ENCODE assay signal across 23 cellular contexts in the genomic region with DNA sequence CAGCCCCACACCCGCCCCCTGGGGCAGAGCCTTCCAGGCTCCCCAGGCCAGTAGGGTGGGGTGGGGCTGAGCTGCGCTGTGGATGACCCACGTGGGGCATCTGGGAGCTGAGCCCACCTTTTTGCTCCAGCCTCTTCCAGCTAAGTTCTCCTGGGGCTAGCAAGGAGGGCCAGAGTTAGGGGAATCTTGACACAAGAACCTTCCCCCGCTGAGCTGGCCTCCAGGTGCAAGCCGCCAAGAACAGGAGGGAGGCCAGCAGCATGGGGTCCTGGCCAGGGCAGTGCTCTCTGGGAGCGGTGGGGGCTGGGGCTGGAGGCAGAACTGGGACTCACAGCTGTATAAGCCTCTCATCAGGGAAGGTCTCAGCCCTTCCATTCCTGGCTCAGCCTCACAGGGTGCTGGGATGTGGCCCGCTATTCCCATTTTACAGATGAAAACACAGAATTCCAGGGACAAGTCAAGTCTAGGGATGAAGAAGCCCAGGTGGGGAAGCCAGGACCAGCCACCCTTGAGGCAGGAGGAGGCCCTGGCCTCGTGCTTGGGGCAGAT. TPM values are rescaled to one million over a fixed set of nuclear protein-coding genes. Genes with fewer than 3 reads are reported as not detected.
DNase-seq lines count a peak whose midpoint lies in the region; ATAC-seq lines count a peak whose summit lies in the region.
"Had no signal": no experiment of that assay in that cellular context is flagged by ENCODE, and none has a peak within 500 bp of the region (broad histone marks: within the 10 kb centered on the region; RNA-seq: fewer than 3 reads in every experiment).

No MANE protein-coding gene starts in this region.

- CTCF ChIA-PET in activated CD4-positive, alpha-beta memory T cell treated with anti-CD3 and anti-CD28 coated beads, Interleukin-2, amount 10 ng/mL, durations not matched to agents 7 days and 5 days (lab: Charles Lee): no interaction called here

- no peaks in the 10 kb centered on the region for H3K36me3 ChIP-seq in MG63
- H3K36me3 ChIP-seq: adrenal gland, Peyer's patch had no signal

- H3K27me3 Mint-ChIP-seq in activated CD4-positive, alpha-beta memory T cell treated with anti-CD3 and anti-CD28 coated beads, Interleukin-2, amount 10 ng/mL, durations not matched to agents 7 days and 5 days: peaks cover 8% of the 10 kb centered on the region

- no peak overlapping the region for H3K4me3 ChIP-seq in MG63
- H3K4me3 ChIP-seq: adrenal gland, K562, Peyer's patch had no signal

- ATAC-seq in Right ventricle myocardium superior (ENCODE audit: poor library complexity): peak; percentile 50
- ATAC-seq: activated CD4-positive, CD25-positive, alpha-beta regulatory T cell treated with anti-CD3 and anti-CD28 coated beads, Interleukin-2, amount 50 U/mL, for 24 hours; activated T-helper 17 cell treated with anti-CD3 and anti-CD28 coated beads, Interleukin-2, amount 50 U/mL, for 72 hours had no signal

- no peaks in the 10 kb centered on the region for H3K27me3 ChIP-seq in MG63
- H3K27me3 ChIP-seq: adrenal gland, Peyer's patch had no signal

- H3K9me3 Mint-ChIP-seq in activated CD4-positive, alpha-beta memory T cell treated with anti-CD3 and anti-CD28 coated beads, Interleukin-2, amount 10 ng/mL, durations not matched to agents 7 days and 5 days: no peaks in the 10 kb centered on the region
- H3K9me3 Mint-ChIP-seq: activated T-helper 17 cell treated with anti-CD3 and anti-CD28 coated beads, Interleukin-2, amount 50 U/mL, for 72 hours had no signal

- POLR2A ChIA-PET in activated CD4-positive, alpha-beta memory T cell treated with anti-CD3 and anti-CD28 coated beads, Interleukin-2, amount 10 ng/mL, durations not matched to agents 7 days and 5 days (lab: Charles Lee): no interaction called here

- DNase-seq in A172 (ENCODE audit: low spot score) (peak; percentile 54), NCI-H226 (peak; percentile 17), Right ventricle myocardium superior (peak; percentile 61), midbrain (lab: John Stamatoyannopoulos, UW) (peak; percentile 13), MG63 (no peak), iPS-NIHi11 (ENCODE audit: low spot score) (no peak), NCI-H1092 (lab: John Stamatoyannopoulos, UW) (no peak)
- no peak for DNase-seq in activated CD4-positive, alpha-beta memory T cell treated with anti-CD3 and anti-CD28 coated beads, Interleukin-2, amount 10 ng/mL, durations not matched to agents 7 days and 5 days
- DNase-seq: activated CD8-positive, alpha-beta memory T cell treated with anti-CD3 and anti-CD28 coated beads for 24 hours; CD4-positive, alpha-beta memory T cell; dermis blood vessel endothelial cell; foreskin melanocyte; NCI-H1930; NK-92 treated with Interleukin-12 subunit alpha and Interleukin-12 subunit beta, amount 100 ng/mL, for 24 hours; occipital lobe; Peyer's patch; stimulated activated CD4-positive, alpha-beta T cell treated with anti-CD3 and anti-CD28 coated beads, Interleukin-4, amount 100 ng/mL, for 1 hour; stimulated activated naive CD8-positive, alpha-beta T cell treated with anti-CD3 and anti-CD28 coated beads, Interleukin-15, amount 100 ng/mL, for 72 hours; T-helper 9 cell had no signal

- no peaks in the 10 kb centered on the region for H3K9me3 ChIP-seq in MG63
- H3K9me3 ChIP-seq: adrenal gland, Peyer's patch had no signal

- H3K4me1 Mint-ChIP-seq in activated CD4-positive, alpha-beta memory T cell treated with anti-CD3 and anti-CD28 coated beads, Interleukin-2, amount 10 ng/mL, durations not matched to agents 7 days and 5 days: no peaks in the 10 kb centered on the region
- H3K4me1 Mint-ChIP-seq: activated T-helper 17 cell treated with anti-CD3 and anti-CD28 coated beads, Interleukin-2, amount 50 U/mL, for 72 hours had no signal

- no peaks in the 10 kb centered on the region for H3K36me3 Mint-ChIP-seq in activated CD4-positive, alpha-beta memory T cell treated with anti-CD3 and anti-CD28 coated beads, Interleukin-2, amount 10 ng/mL, durations not matched to agents 7 days and 5 days (ENCODE audit: low read depth)
- H3K36me3 Mint-ChIP-seq: CD4-positive, alpha-beta memory T cell had no signal

- intact Hi-C loops in Right ventricle myocardium superior (cut with DNase I): no loop called here

- H3K27ac Mint-ChIP-seq in activated CD4-positive, alpha-beta memory T cell treated with anti-CD3 and anti-CD28 coated beads, Interleukin-2, amount 10 ng/mL, durations not matched to agents 7 days and 5 days: no peak overlapping the region
- H3K27ac Mint-ChIP-seq: activated T-helper 17 cell treated with anti-CD3 and anti-CD28 coated beads, Interleukin-2, amount 50 U/mL, for 72 hours; CD4-positive, alpha-beta memory T cell had no signal

- no peak overlapping the region for H3K4me3 Mint-ChIP-seq in activated CD4-positive, alpha-beta memory T cell treated with anti-CD3 and anti-CD28 coated beads, Interleukin-2, amount 10 ng/mL, durations not matched to agents 7 days and 5 days
- H3K4me3 Mint-ChIP-seq: activated T-helper 17 cell treated with anti-CD3 and anti-CD28 coated beads, Interleukin-2, amount 50 U/mL, for 72 hours; CD4-positive, alpha-beta memory T cell; stimulated activated naive CD8-positive, alpha-beta T cell treated with anti-CD3 and anti-CD28 coated beads, Interleukin-15, amount 100 ng/mL, for 72 hours had no signal

RNA-seq across cellular contexts. Expression of a gene that starts 21.5 kb away (rescaled TPM):
- 30.5 and 31.0 TPM in 2 replicates for total RNA-seq in A172 (2014; rRNA removed; shearing (Covaris generic))
- 0.94 TPM for total RNA-seq in Right ventricle myocardium superior
- total RNA-seq in MG63 (2014; rRNA removed; shearing (Covaris generic); ENCODE audit: low replicate concordance): 0.66 TPM in 1 of 2 replicates, not detected in the other
- total RNA-seq in activated CD4-positive, alpha-beta memory T cell treated with anti-CD3 and anti-CD28 coated beads, Interleukin-2, amount 10 ng/mL, durations not matched to agents 7 days and 5 days: under 1 TPM; 0.50 to 0.88 TPM
- total RNA-seq: K562 had no signal

Comparison
In these comparisons a context has a peak if more than half of its experiments do, and no peak if none do; other contexts are left out.
1. DNase-seq: peak in A172 (single experiment), NCI-H226 (single experiment), Right ventricle myocardium superior (single experiment) and midbrain (single experiment); none in MG63 (single experiment), iPS-NIHi11 (single experiment), NCI-H1092 (single experiment) and activated CD4-positive, alpha-beta memory T cell treated with anti-CD3 and anti-CD28 coated beads, Interleukin-2, amount 10 ng/mL, durations not matched to agents 7 days and 5 days (single experiment).
2. RNA of a gene that starts 21.5 kb away (total RNA-seq): 30.5 to 31.0 TPM in A172; 0.94 TPM in Right ventricle myocardium superior (single experiment), 0.50 to 0.88 TPM in activated CD4-positive, alpha-beta memory T cell treated with anti-CD3 and anti-CD28 coated beads, Interleukin-2, amount 10 ng/mL, durations not matched to agents 7 days and 5 days and 0.66 TPM in MG63; every median in the first group is over 10 times any median in the second.